Comparison of ENCODE assay signal across 1 cellular context in genomic region chr19:3500429-3501101, GRCh38.
A peak's percentile ranks its signal among the peaks of the same experiment; 100 is the strongest.
TF ChIP-seq lines count a peak whose summit lies in the region.

DOHH (minus strand) TSS chr19:3500674; CDS start chr19:3496814, 3,860 bp downstream.

TF ChIP-seq in K562, 482 proteins besides CTCF, POLR2A, EP300 and RAD21 (continued from another document and continues in another):
- TF ChIP-seq HOMEZ (CRISPR knock-in tag; IDR thresholded peaks at IDR 0.05) (no peak), GABPB2 (CRISPR knock-in tag; conservative IDR thresholded peaks at IDR 0.05) (no peak), RBM39 (optimal IDR thresholded peaks at IDR 0.05; ENCODE audit: low read depth, low read length) (no peak), SRSF9 (IDR thresholded peaks at IDR 0.05; ENCODE audit: borderline replicate concordance, low read depth, low read length) (no peak), HMGXB4 (CRISPR knock-in tag; IDR thresholded peaks at IDR 0.05) (peak; percentile 90; the same call in 1 of the 2 replicates), TAF9B (IDR thresholded peaks at IDR 0.05; ENCODE audit: partially characterized antibody) (peak; percentile 98), HBP1 (CRISPR knock-in tag; IDR thresholded peaks at IDR 0.05) (peak; percentile 83; the same call in 1 of the 2 replicates), GATAD2B (IDR thresholded peaks at IDR 0.05; ENCODE audit: borderline replicate concordance) (no peak), ZC3H11A (IDR thresholded peaks at IDR 0.05; ENCODE audit: low read depth, low read length) (no peak), POLR2B (IDR thresholded peaks at IDR 0.05; ENCODE audit: low read depth, partially characterized antibody) (peak; percentile 57), TCF7 (IDR thresholded peaks at IDR 0.05; ENCODE audit: borderline replicate concordance) (peak; percentile 35; the same call in 1 of the 2 replicates), ZNF639 (CRISPR knock-in tag; conservative IDR thresholded peaks at IDR 0.05 in 1 of 2, IDR thresholded peaks at IDR 0.05 in 1 of 2) (peak in 1 of 2 experiments; percentile 69; a peak in 1 of 4 replicates), IRF9 (tag; IDR thresholded peaks at IDR 0.05) (no peak), TFE3 (CRISPR knock-in tag; IDR thresholded peaks at IDR 0.05) (peak; percentile 97), ARID4B (CRISPR knock-in tag; IDR thresholded peaks at IDR 0.05) (peak; percentile 98), CREB3L1 (IDR thresholded peaks at IDR 0.05; ENCODE audit: borderline replicate concordance, low read depth) (peak; percentile 68; the same call in 1 of the 2 replicates), DPF2 (IDR thresholded peaks at IDR 0.05) (0 out of 2 replicates have a peak, but pooled peaks have one; percentile 12), ZNF282 (CRISPR knock-in tag; IDR thresholded peaks at IDR 0.05) (0 out of 2 replicates have a peak, but pooled peaks have one; percentile 20), E4F1 (CRISPR knock-in tag; IDR thresholded peaks at IDR 0.05; ENCODE audit: borderline replicate concordance) (no peak), KDM4B (IDR thresholded peaks at IDR 0.05; ENCODE audit: borderline replicate concordance in 2 of 2, low read depth in 1 of 2) (peak in 1 of 2 experiments; percentile 82; a peak in 1 of 4 replicates), GABPB1 (CRISPR knock-in tag; IDR thresholded peaks at IDR 0.05) (peak; percentile 88), MAX (CRISPR knock-in tag; IDR thresholded peaks at IDR 0.05) (peak; percentile 96), ELF2 (CRISPR knock-in tag; IDR thresholded peaks at IDR 0.05) (no peak), SIX5 (IDR thresholded peaks at IDR 0.05; ENCODE audit: borderline replicate concordance in 1 of 2, insufficient read depth in 1 of 2, low read depth in 1 of 2, low read length in 2 of 2) (peak; percentile 58 to 63), ZBTB26 (CRISPR knock-in tag; IDR thresholded peaks at IDR 0.05) (no peak), RB1 (IDR thresholded peaks at IDR 0.05; ENCODE audit: low read depth) (peak; percentile 91), CTBP1 (IDR thresholded peaks at IDR 0.05; ENCODE audit: borderline replicate concordance) (peak; percentile 73; the same call in 1 of the 2 replicates), FOXJ3 (CRISPR knock-in tag; IDR thresholded peaks at IDR 0.05) (no peak), CBX8 (IDR thresholded peaks at IDR 0.05; ENCODE audit: borderline replicate concordance, extremely low read depth, low read depth, low read length, poor library complexity, severe bottlenecking) (no peak), HMG20B (CRISPR knock-in tag; IDR thresholded peaks at IDR 0.05) (no peak), PCBP1 (IDR thresholded peaks at IDR 0.05; ENCODE audit: low read depth, low read length, poor library complexity, severe bottlenecking) (peak; percentile 38), HDGF (IDR thresholded peaks at IDR 0.05) (no peak), RFX1 (IDR thresholded peaks at IDR 0.05) (peak; percentile 59; the same call in 1 of the 2 replicates), JUND (IDR thresholded peaks at IDR 0.05; ENCODE audit: borderline replicate concordance, low read depth, low read length) (peak; percentile 98), JUND (tag; IDR thresholded peaks at IDR 0.05; ENCODE audit: borderline replicate concordance, low read depth, low read length) (peak; percentile 18; the same call in 2 of the 3 replicates), MCM2 (IDR thresholded peaks at IDR 0.05; ENCODE audit: low read depth) (no peak), LEF1 (IDR thresholded peaks at IDR 0.05) (no peak)
